ENCODE assay signal across 8 cellular contexts in the genomic region with DNA sequence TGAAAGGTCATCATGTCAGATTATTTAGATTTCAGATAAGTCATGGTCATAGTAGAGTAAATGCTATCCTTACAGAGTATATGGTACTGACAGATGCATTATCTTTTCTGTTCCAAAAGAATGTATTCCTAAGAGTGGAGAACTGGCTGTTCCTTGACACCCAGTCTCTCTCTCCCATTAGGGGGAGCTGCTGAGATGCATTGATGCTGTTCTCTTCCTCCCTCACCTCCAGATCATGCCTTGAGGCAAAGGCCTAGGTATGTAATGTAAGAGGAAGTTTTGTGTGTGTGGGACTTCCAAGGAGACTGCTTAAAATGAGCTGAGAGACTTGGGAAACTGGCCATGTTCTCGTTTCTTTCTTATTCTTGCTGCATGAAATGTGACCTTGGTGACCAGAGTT.
DNase-seq lines count a peak whose midpoint lies in the region; ATAC-seq and TF ChIP-seq lines count a peak whose summit lies in the region.

No MANE protein-coding gene starts in this region.

- no peaks in the 10 kb centered on the region for H4K20me1 ChIP-seq in Loucy (ENCODE audit: insufficient read depth, low read length, poor library complexity, severe bottlenecking)

- no peak overlapping the region for H3K4me2 ChIP-seq in Loucy (ENCODE audit: low read depth, low read length, poor library complexity, severe bottlenecking)

- no peak overlapping the region for H3K27ac ChIP-seq in C4-2B
- H3K27ac ChIP-seq in epithelial cell of prostate = no peak overlapping the region

- H3K9ac ChIP-seq in Loucy (ENCODE audit: low read depth, low read length, poor library complexity, severe bottlenecking) = no peak overlapping the region

- H3K79me2 ChIP-seq in Loucy (ENCODE audit: insufficient read depth, low read length) = no peaks in the 10 kb centered on the region

- H3K4me1 ChIP-seq in Loucy (ENCODE audit: insufficient read depth, low read length, poor library complexity, severe bottlenecking) = no peaks in the 10 kb centered on the region

- H3F3A ChIP-seq in Loucy (ENCODE audit: low read depth) = no peaks in the 10 kb centered on the region

- H3K9me2 ChIP-seq in Loucy (replicated peaks; ENCODE audit: low read depth, low read length) = no peaks in the 10 kb centered on the region

- no peak overlapping the region for H3K4me3 ChIP-seq in Loucy (ENCODE audit: low read length, poor library complexity, severe bottlenecking)

- H2AFZ ChIP-seq in Loucy (ENCODE audit: low read length) = no peak overlapping the region

- DNase-seq in GM10266 (ENCODE audit: extremely low spot score) = no peak
- peak; percentile 29 for DNase-seq in epithelial cell of prostate (ENCODE audit: low read depth, low spot score)
- no peak for DNase-seq in activated CD8-positive, alpha-beta memory T cell treated with anti-CD3 and anti-CD28 coated beads for 24 hours
- no peak for DNase-seq in GM19240 (ENCODE audit: insufficient read length, low spot score)

- peaks cover 5% of the 10 kb centered on the region; the same call in 1 of the 2 replicates for H3K9me3 ChIP-seq in Loucy (ENCODE audit: insufficient read depth, low read depth, low read length)

- no peak for ATAC-seq in GM21423 (IDR thresholded peaks at IDR 0.05; ENCODE audit: unreplicated experiment)
- ATAC-seq in GM21390 (IDR thresholded peaks at IDR 0.05; ENCODE audit: unreplicated experiment) = no peak

- TF ChIP-seq CTCF in C4-2B (conservative IDR thresholded peaks at IDR 0.05) = peak; percentile 66
- peak; percentile 41 for TF ChIP-seq CTCF in GM10266 (IDR thresholded peaks at IDR 0.05; ENCODE audit: control insufficient read depth, insufficient read depth, low read depth, missing control alignments)
- TF ChIP-seq CTCF in Loucy (conservative IDR thresholded peaks at IDR 0.05; ENCODE audit: low read length) = peak; percentile 59

- H3K27me3 ChIP-seq in Loucy (ENCODE audit: insufficient read depth, low read length, poor library complexity, severe bottlenecking) = no peaks in the 10 kb centered on the region

- H3K36me3 ChIP-seq in Loucy (ENCODE audit: insufficient read depth, low read length) = no peaks in the 10 kb centered on the region
